Comparison of ENCODE assay signal across 7 cellular contexts in genomic region chr1:33706634-33707255, GRCh38.
"Had no signal": no experiment of that assay in that cellular context is flagged by ENCODE, and none has a peak within 500 bp of the region (broad histone marks: within the 10 kb centered on the region; RNA-seq: fewer than 3 reads in every experiment).

No MANE protein-coding gene starts in this region.

- H3K36me3 Mint-ChIP-seq: IgD-negative memory B cell had no signal

- H3K27ac Mint-ChIP-seq: GM23338, HFFc6, IgD-negative memory B cell had no signal

- H3K4me1 Mint-ChIP-seq: IgD-negative memory B cell had no signal

- H3K4me3 ChIP-seq: GM23338 had no signal

- ATAC-seq: GM23338, HepG2 had no signal

- DNase-seq: H9, HCEC 1CT, HFFc6 had no signal

- H3K9me3 Mint-ChIP-seq: GM23338, H9, HFFc6 had no signal

- H3K27ac ChIP-seq: HL-60 had no signal

- H3K4me3 Mint-ChIP-seq: GM23338, H9, HFFc6, IgD-negative memory B cell had no signal
